In genomic region chr12:45781080-45781479, GRCh38 we compare ENCODE assay signal across 16 cellular contexts. TPM values are rescaled to one million over a fixed set of nuclear protein-coding genes. Genes with fewer than 3 reads are reported as not detected.
DNase-seq lines count a peak whose midpoint lies in the region; ATAC-seq and TF ChIP-seq lines count a peak whose summit lies in the region.
"Had no signal": no experiment of that assay in that cellular context is flagged by ENCODE, and none has a peak within 500 bp of the region (broad histone marks: within the 10 kb centered on the region; RNA-seq: fewer than 3 reads in every experiment).

No MANE protein-coding gene starts in this region.

- H3K4me3 Mint-ChIP-seq in WTC11 (no peak overlapping the region), progenitor cell of endocrine pancreas (ENCODE audit: low read depth) (no peak overlapping the region)
- H3K4me3 Mint-ChIP-seq: B cell; CD8-positive, alpha-beta T cell had no signal

- H3K79me1 ChIP-seq in neuronal stem cell (ENCODE audit: low read depth, low read length) = peaks cover 4% of the 10 kb centered on the region

- H3K18ac ChIP-seq in neuronal stem cell (ENCODE audit: low read length) = no peak overlapping the region

- ATAC-seq in Right ventricle myocardium superior (ENCODE audit: poor library complexity) (no peak), WTC11 (no peak)
- ATAC-seq: CD8-positive, alpha-beta T cell; HCT116 had no signal

- H3K36me3 ChIP-seq in cardiac muscle cell (no peaks in the 10 kb centered on the region), neuronal stem cell (replicated peaks in 1 of 2; ENCODE audit: control insufficient read depth in 2 of 2, insufficient read depth in 2 of 2, low read length in 2 of 2) (no peaks in the 10 kb centered on the region)

- H3K4ac ChIP-seq in neuronal stem cell (ENCODE audit: low read length) = no peak overlapping the region

- no peaks in the 10 kb centered on the region for H3K27me3 ChIP-seq in cardiac muscle cell
- no peaks in the 10 kb centered on the region for H3K27me3 ChIP-seq in neuronal stem cell (ENCODE audit: control insufficient read depth in 3 of 3, insufficient read depth in 3 of 3, low read depth in 1 of 3, low read length in 3 of 3)
- H3K27me3 ChIP-seq: BLaER1 treated with 17β-estradiol and CSF1 and Interleukin-3, amounts not matched to agents 10 nM and 100 nM had no signal

- no peak for DNase-seq in cardiac muscle cell (ENCODE audit: low read depth in 1 of 2, low spot score in 1 of 2)
- DNase-seq in Right ventricle myocardium superior = no peak
- DNase-seq in WTC11 (ENCODE audit: low spot score) = no peak
- DNase-seq in progenitor cell of endocrine pancreas (ENCODE audit: low spot score, unreplicated experiment) = no peak
- no peak for DNase-seq in neuronal stem cell (ENCODE audit: low spot score)
- no peak for DNase-seq in stimulated activated CD4-positive, alpha-beta T cell treated with anti-CD3 and anti-CD28 coated beads, Interleukin-4, amount 100 ng/mL, for 24 hours
- DNase-seq in 8988T = no peak
- DNase-seq: Calu3; CD8-positive, alpha-beta T cell; DMS79 treated with DMSO at 0.1 percent for 48 hours; GF-D8; GOT3; H7 had no signal

- H4K8ac ChIP-seq in neuronal stem cell (ENCODE audit: low read depth, low read length) = no peak overlapping the region

- intact Hi-C loops in Right ventricle myocardium superior (cut with DNase I) = no loop called here

- H4K91ac ChIP-seq in neuronal stem cell (ENCODE audit: low read depth, low read length, poor library complexity) = no peak overlapping the region

- no peak overlapping the region for H2BK12ac ChIP-seq in neuronal stem cell (ENCODE audit: low read length)

- H3K27me3 Mint-ChIP-seq in WTC11 (ENCODE audit: low read depth) (no peaks in the 10 kb centered on the region), progenitor cell of endocrine pancreas (no peaks in the 10 kb centered on the region)
- H3K27me3 Mint-ChIP-seq: B cell had no signal

- no peak overlapping the region for H3K4me2 ChIP-seq in neuronal stem cell (ENCODE audit: insufficient read depth, low read length, poor library complexity, severe bottlenecking)
- H3K4me2 ChIP-seq: BLaER1 treated with 17β-estradiol and CSF1 and Interleukin-3, amounts not matched to agents 10 nM and 100 nM had no signal

- no peak overlapping the region for H2BK15ac ChIP-seq in neuronal stem cell (ENCODE audit: low read length)

- H3K9me3 ChIP-seq in cardiac muscle cell (ENCODE audit: low read depth) (no peaks in the 10 kb centered on the region), neuronal stem cell (replicated peaks in 1 of 2; ENCODE audit: control insufficient read depth in 2 of 2, insufficient read depth in 1 of 2, low read depth in 1 of 2, low read length in 2 of 2) (no peaks in the 10 kb centered on the region)
- H3K9me3 ChIP-seq: BLaER1 treated with 17β-estradiol and CSF1 and Interleukin-3, amounts not matched to agents 10 nM and 100 nM had no signal

- peak overlapping the region; percentile 22 for H3K27ac ChIP-seq in cardiac muscle cell
- H3K27ac ChIP-seq in neuronal stem cell (replicated peaks; ENCODE audit: low read length) = no peak overlapping the region
- H3K27ac ChIP-seq: BLaER1 treated with 17β-estradiol and CSF1 and Interleukin-3, amounts not matched to agents 10 nM and 100 nM had no signal

- TF ChIP-seq CTCF in cardiac muscle cell (IDR thresholded peaks at IDR 0.05; ENCODE audit: low read depth, low read length) (no peak), WTC11 (IDR thresholded peaks at IDR 0.05) (no peak), progenitor cell of endocrine pancreas (IDR thresholded peaks at IDR 0.05; ENCODE audit: unreplicated experiment) (no peak)

- no peak overlapping the region for H3K23ac ChIP-seq in neuronal stem cell (ENCODE audit: low read depth, low read length, poor library complexity)

- H3K9me3 Mint-ChIP-seq in WTC11 (no peaks in the 10 kb centered on the region), progenitor cell of endocrine pancreas (ENCODE audit: low read depth) (no peaks in the 10 kb centered on the region)
- H3K9me3 Mint-ChIP-seq: CD8-positive, alpha-beta T cell had no signal

- H2AK5ac ChIP-seq in neuronal stem cell (ENCODE audit: low read depth, low read length) = no peak overlapping the region

- peak overlapping the region; percentile 41; the same call in 1 of the 2 replicates for H3K27ac Mint-ChIP-seq in WTC11
- H3K27ac Mint-ChIP-seq in progenitor cell of endocrine pancreas = peak overlapping the region; percentile 33
- H3K27ac Mint-ChIP-seq: B cell; CD8-positive, alpha-beta T cell had no signal

- H3K9ac ChIP-seq in neuronal stem cell (ENCODE audit: low read depth, low read length, poor library complexity) = no peak overlapping the region
- H3K9ac ChIP-seq: BLaER1 treated with 17β-estradiol and CSF1 and Interleukin-3, amounts not matched to agents 10 nM and 100 nM had no signal

- no peak overlapping the region for H2BK120ac ChIP-seq in neuronal stem cell (ENCODE audit: low read depth, low read length)

- no peaks in the 10 kb centered on the region for H3K36me3 Mint-ChIP-seq in WTC11
- H3K36me3 Mint-ChIP-seq in progenitor cell of endocrine pancreas (ENCODE audit: insufficient read depth) = peaks cover 2% of the 10 kb centered on the region

- no peak overlapping the region for H3K14ac ChIP-seq in neuronal stem cell (ENCODE audit: low read length)

- no peak overlapping the region for H2AFZ ChIP-seq in neuronal stem cell (ENCODE audit: low read length)

- no peak overlapping the region for H2BK5ac ChIP-seq in neuronal stem cell (ENCODE audit: low read length)

- H3K4me1 ChIP-seq in cardiac muscle cell (ENCODE audit: low read depth) = no peaks in the 10 kb centered on the region
- H3K4me1 ChIP-seq in neuronal stem cell (ENCODE audit: control insufficient read depth in 2 of 2, insufficient read depth in 1 of 2, low read depth in 1 of 2, low read length in 2 of 2) = peaks cover 0 to 3% of the 10 kb centered on the region in 2 donors
- H3K4me1 ChIP-seq: BLaER1 treated with 17β-estradiol and CSF1 and Interleukin-3, amounts not matched to agents 10 nM and 100 nM had no signal

- CTCF ChIA-PET in WTC11 (lab: Charles Lee) = interaction anchor here (1.2 kb wide), 1 partner anchor 19 kb away, joined by 3 read pairs; no protein-coding TSS in a partner anchor

- POLR2A ChIA-PET in WTC11 (lab: Charles Lee) = no interaction called here

- H3K4me3 ChIP-seq in cardiac muscle cell = no peak overlapping the region
- no peak overlapping the region for H3K4me3 ChIP-seq in neuronal stem cell (ENCODE audit: low read length in 2 of 2)
- H3K4me3 ChIP-seq: BLaER1 treated with 17β-estradiol and CSF1 and Interleukin-3, amounts not matched to agents 10 nM and 100 nM had no signal

- H3K4me1 Mint-ChIP-seq in WTC11 (peaks cover 25% of the 10 kb centered on the region), progenitor cell of endocrine pancreas (ENCODE audit: low read depth) (peaks cover 2% of the 10 kb centered on the region)

TF ChIP-seq in WTC11, 78 proteins besides CTCF, POLR2A, EP300 and RAD21 (continues in another document):
- TF ChIP-seq NFYB (CRISPR knock-in tag; conservative IDR thresholded peaks at IDR 0.05; ENCODE audit: low read depth) (no peak), TCF7 (CRISPR knock-in tag; IDR thresholded peaks at IDR 0.05; ENCODE audit: low read depth) (no peak), ZNF425 (CRISPR knock-in tag; conservative IDR thresholded peaks at IDR 0.05) (no peak), JUN (CRISPR knock-in tag; IDR thresholded peaks at IDR 0.05) (no peak), ZNF317 (CRISPR knock-in tag; IDR thresholded peaks at IDR 0.05; ENCODE audit: borderline replicate concordance, low read depth) (no peak), ZBTB43 (CRISPR knock-in tag; IDR thresholded peaks at IDR 0.05) (no peak), TEAD1 (CRISPR knock-in tag; IDR thresholded peaks at IDR 0.05) (no peak), ZNF219 (CRISPR knock-in tag; IDR thresholded peaks at IDR 0.05; ENCODE audit: borderline replicate concordance) (no peak), ZNF416 (CRISPR knock-in tag; IDR thresholded peaks at IDR 0.05) (no peak)

RNA-seq across cellular contexts. Expression of gene ARID2, which starts 51.6 kb away (rescaled TPM):
- total RNA-seq in cardiac muscle cell (27.4 and 40.3 TPM in 2 replicates), Right ventricle myocardium superior (14.3 TPM), WTC11 (2021) (33.9 to 47.0 TPM (median 38.1 TPM) in 3 replicates), progenitor cell of endocrine pancreas (60.9 and 63.6 TPM in 2 replicates)
- polyA plus RNA-seq in cardiac muscle cell = 17.3 and 36.2 TPM in 2 replicates
- polyA plus RNA-seq in neuronal stem cell (2013, experiment 1 of 2) = 23.2 TPM
- 23.9 TPM for polyA plus RNA-seq in neuronal stem cell (2013, experiment 2 of 2)
